ENCODE assay signal across 10 cellular contexts in genomic region chr12:46556105-46556559, GRCh38.
A peak's percentile ranks its signal among the peaks of the same experiment; 100 is the strongest.
DNase-seq lines count a peak whose midpoint lies in the region; ATAC-seq and TF ChIP-seq lines count a peak whose summit lies in the region.
"Had no signal": no experiment of that assay in that cellular context is flagged by ENCODE, and none has a peak within 500 bp of the region (broad histone marks: within the 10 kb centered on the region; RNA-seq: fewer than 3 reads in every experiment).

No MANE protein-coding gene starts in this region.

- H3K4me1 ChIP-seq in rectal smooth muscle tissue (ENCODE audit: control insufficient read depth, insufficient read depth, low read length) (peaks cover 28% of the 10 kb centered on the region), BE2C (no peaks in the 10 kb centered on the region; the same call in 1 of the 2 replicates)

- TF ChIP-seq CTCF in fibroblast of villous mesenchyme (IDR thresholded peaks at IDR 0.05; ENCODE audit: insufficient read depth, low read depth, low read length) (no peak), BE2C (IDR thresholded peaks at IDR 0.05; ENCODE audit: low read depth, low read length) (no peak)

- H3K27ac ChIP-seq in rectal smooth muscle tissue (ENCODE audit: low read depth, low read length), result peak overlapping the region; percentile 67

- H3K9me3 ChIP-seq in BE2C, result no peaks in the 10 kb centered on the region
- H3K9me3 ChIP-seq: ascending aorta had no signal

- H3K4me3 ChIP-seq in fibroblast of villous mesenchyme (ENCODE audit: low read depth, low read length) (peak overlapping the region; percentile 32), rectal smooth muscle tissue (ENCODE audit: low read length) (no peak overlapping the region), BE2C (ENCODE audit: low read depth, low read length) (no peak overlapping the region)

- H3K36me3 ChIP-seq in rectal smooth muscle tissue (ENCODE audit: control insufficient read depth, insufficient read depth, low read length) (no peaks in the 10 kb centered on the region), BE2C (no peaks in the 10 kb centered on the region)
- H3K36me3 ChIP-seq: ascending aorta had no signal

- H3K27me3 ChIP-seq in rectal smooth muscle tissue (ENCODE audit: control insufficient read depth, insufficient read depth, low read length) (no peaks in the 10 kb centered on the region), BE2C (no peaks in the 10 kb centered on the region)
- H3K27me3 ChIP-seq: ascending aorta had no signal

- DNase-seq in DMS 273 treated with DMSO at 0.1 percent for 48 hours (lab: John Stamatoyannopoulos, UW) (peak; percentile 10), SK-N-DZ (ENCODE audit: low spot score) (peak; percentile 17), fibroblast of villous mesenchyme (ENCODE audit: low read depth) (peak; percentile 99), BE2C (no peak), Ammon's horn (ENCODE audit: low spot score) (no peak)
- DNase-seq: GF-D8 had no signal

- no peak for ATAC-seq in HG03354 (IDR thresholded peaks at IDR 0.05; ENCODE audit: poor library complexity, severe bottlenecking, unreplicated experiment)
- ATAC-seq in HG02571 (IDR thresholded peaks at IDR 0.05; ENCODE audit: unreplicated experiment), result no peak

- H3K9ac ChIP-seq in rectal smooth muscle tissue (ENCODE audit: low read length), result no peak overlapping the region

Comparison
In these comparisons a context has a peak if more than half of its experiments do, and no peak if none do; other contexts are left out.
1. DNase-seq: peak in DMS 273 treated with DMSO at 0.1 percent for 48 hours (single experiment), SK-N-DZ (single experiment) and fibroblast of villous mesenchyme (single experiment); none in BE2C (single experiment) and Ammon's horn (single experiment).